1 cellular context compared by ENCODE assay signal in the genomic region with DNA sequence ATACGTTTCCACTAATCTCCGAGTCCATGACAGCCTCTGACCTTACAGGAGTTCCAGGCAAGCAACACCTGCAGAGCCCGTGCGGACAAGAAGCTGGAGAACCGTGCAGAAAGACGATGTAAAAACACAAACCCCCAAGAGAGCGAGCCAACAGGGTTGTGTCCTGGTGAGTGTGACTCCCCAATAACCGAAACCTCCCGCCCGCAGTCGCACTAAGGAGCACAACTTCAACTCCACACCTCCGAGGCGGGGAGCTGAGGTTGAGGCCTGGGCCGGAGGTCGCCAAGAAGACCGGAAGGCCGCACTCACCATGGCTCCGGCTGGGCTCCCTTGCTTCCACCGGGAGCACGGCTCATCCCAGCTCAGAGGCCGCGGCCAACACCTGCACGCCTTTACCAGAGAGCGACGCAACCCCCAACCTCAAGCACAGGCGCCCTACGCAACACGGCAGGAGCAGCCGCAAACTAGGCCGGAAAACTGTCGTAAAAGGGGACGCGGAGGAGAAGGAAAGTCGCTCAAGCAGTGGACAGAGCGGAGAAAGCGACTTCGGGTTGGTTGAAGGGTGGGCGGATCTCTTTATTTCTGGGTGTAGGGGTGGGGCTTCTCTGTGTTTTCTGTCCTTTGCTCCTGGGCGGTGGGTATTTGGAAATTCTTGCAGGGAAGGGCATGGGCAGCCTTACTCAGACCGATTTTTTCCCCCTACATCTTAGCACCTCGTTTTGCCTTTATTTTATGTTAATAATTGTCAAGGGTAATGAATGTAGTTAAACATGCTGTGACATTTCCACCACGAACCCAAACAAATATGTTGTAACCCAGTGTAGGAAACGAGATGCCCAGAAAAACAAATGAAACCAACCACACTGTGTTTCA.
A peak's percentile ranks its signal among the peaks of the same experiment; 100 is the strongest.
TF ChIP-seq lines count a peak whose summit lies in the region.

A gene (minus strand): TSS at position 446 of the 873 bp plus-strand sequence. CDS start 134 bp downstream, at position 312.

TF ChIP-seq in HepG2, 621 proteins besides CTCF, POLR2A, EP300 and RAD21 (continued from another document and continues in another):
- TF ChIP-seq, protein P1, sequence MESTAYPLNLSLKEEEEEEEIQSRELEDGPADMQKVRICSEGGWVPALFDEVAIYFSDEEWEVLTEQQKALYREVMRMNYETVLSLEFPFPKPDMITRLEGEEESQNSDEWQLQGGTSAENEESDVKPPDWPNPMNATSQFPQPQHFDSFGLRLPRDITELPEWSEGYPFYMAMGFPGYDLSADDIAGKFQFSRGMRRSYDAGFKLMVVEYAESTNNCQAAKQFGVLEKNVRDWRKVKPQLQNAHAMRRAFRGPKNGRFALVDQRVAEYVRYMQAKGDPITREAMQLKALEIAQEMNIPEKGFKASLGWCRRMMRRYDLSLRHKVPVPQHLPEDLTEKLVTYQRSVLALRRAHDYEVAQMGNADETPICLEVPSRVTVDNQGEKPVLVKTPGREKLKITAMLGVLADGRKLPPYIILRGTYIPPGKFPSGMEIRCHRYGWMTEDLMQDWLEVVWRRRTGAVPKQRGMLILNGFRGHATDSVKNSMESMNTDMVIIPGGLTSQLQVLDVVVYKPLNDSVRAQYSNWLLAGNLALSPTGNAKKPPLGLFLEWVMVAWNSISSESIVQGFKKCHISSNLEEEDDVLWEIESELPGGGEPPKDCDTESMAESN (CRISPR knock-in tag; conservative IDR thresholded peaks at IDR 0.05), result peak; percentile 97
- TF ChIP-seq HDAC1 (CRISPR knock-in tag; IDR thresholded peaks at IDR 0.05), result peak; percentile 90
- TF ChIP-seq, protein P2, sequence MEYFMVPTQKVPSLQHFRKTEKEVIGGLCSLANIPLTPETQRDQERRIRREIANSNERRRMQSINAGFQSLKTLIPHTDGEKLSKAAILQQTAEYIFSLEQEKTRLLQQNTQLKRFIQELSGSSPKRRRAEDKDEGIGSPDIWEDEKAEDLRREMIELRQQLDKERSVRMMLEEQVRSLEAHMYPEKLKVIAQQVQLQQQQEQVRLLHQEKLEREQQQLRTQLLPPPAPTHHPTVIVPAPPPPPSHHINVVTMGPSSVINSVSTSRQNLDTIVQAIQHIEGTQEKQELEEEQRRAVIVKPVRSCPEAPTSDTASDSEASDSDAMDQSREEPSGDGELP (IDR thresholded peaks at IDR 0.05; ENCODE audit: borderline replicate concordance, low read depth), result peak; percentile 55
- 0 out of 2 replicates have a peak, but pooled peaks have one; percentile 55 for TF ChIP-seq HOXD1 (CRISPR knock-in tag; IDR thresholded peaks at IDR 0.05)
- TF ChIP-seq, protein P3, sequence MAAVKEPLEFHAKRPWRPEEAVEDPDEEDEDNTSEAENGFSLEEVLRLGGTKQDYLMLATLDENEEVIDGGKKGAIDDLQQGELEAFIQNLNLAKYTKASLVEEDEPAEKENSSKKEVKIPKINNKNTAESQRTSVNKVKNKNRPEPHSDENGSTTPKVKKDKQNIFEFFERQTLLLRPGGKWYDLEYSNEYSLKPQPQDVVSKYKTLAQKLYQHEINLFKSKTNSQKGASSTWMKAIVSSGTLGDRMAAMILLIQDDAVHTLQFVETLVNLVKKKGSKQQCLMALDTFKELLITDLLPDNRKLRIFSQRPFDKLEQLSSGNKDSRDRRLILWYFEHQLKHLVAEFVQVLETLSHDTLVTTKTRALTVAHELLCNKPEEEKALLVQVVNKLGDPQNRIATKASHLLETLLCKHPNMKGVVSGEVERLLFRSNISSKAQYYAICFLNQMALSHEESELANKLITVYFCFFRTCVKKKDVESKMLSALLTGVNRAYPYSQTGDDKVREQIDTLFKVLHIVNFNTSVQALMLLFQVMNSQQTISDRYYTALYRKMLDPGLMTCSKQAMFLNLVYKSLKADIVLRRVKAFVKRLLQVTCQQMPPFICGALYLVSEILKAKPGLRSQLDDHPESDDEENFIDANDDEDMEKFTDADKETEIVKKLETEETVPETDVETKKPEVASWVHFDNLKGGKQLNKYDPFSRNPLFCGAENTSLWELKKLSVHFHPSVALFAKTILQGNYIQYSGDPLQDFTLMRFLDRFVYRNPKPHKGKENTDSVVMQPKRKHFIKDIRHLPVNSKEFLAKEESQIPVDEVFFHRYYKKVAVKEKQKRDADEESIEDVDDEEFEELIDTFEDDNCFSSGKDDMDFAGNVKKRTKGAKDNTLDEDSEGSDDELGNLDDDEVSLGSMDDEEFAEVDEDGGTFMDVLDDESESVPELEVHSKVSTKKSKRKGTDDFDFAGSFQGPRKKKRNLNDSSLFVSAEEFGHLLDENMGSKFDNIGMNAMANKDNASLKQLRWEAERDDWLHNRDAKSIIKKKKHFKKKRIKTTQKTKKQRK (IDR thresholded peaks at IDR 0.05; ENCODE audit: low read length), result no peak
- TF ChIP-seq, protein P4, sequence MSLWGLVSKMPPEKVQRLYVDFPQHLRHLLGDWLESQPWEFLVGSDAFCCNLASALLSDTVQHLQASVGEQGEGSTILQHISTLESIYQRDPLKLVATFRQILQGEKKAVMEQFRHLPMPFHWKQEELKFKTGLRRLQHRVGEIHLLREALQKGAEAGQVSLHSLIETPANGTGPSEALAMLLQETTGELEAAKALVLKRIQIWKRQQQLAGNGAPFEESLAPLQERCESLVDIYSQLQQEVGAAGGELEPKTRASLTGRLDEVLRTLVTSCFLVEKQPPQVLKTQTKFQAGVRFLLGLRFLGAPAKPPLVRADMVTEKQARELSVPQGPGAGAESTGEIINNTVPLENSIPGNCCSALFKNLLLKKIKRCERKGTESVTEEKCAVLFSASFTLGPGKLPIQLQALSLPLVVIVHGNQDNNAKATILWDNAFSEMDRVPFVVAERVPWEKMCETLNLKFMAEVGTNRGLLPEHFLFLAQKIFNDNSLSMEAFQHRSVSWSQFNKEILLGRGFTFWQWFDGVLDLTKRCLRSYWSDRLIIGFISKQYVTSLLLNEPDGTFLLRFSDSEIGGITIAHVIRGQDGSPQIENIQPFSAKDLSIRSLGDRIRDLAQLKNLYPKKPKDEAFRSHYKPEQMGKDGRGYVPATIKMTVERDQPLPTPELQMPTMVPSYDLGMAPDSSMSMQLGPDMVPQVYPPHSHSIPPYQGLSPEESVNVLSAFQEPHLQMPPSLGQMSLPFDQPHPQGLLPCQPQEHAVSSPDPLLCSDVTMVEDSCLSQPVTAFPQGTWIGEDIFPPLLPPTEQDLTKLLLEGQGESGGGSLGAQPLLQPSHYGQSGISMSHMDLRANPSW (CRISPR knock-in tag; IDR thresholded peaks at IDR 0.05; ENCODE audit: borderline replicate concordance), result peak; percentile 64; the same call in 1 of the 2 replicates
- no peak for TF ChIP-seq ONECUT2 (CRISPR knock-in tag; IDR thresholded peaks at IDR 0.05)
- peak; percentile 73; the same call in 1 of the 2 replicates for TF ChIP-seq MAF1 (CRISPR knock-in tag; IDR thresholded peaks at IDR 0.05; ENCODE audit: borderline replicate concordance)
- 0 out of 2 replicates have a peak, but pooled peaks have one; percentile 59 for TF ChIP-seq ZFAT (CRISPR knock-in tag; conservative IDR thresholded peaks at IDR 0.05)
- TF ChIP-seq, protein P5, sequence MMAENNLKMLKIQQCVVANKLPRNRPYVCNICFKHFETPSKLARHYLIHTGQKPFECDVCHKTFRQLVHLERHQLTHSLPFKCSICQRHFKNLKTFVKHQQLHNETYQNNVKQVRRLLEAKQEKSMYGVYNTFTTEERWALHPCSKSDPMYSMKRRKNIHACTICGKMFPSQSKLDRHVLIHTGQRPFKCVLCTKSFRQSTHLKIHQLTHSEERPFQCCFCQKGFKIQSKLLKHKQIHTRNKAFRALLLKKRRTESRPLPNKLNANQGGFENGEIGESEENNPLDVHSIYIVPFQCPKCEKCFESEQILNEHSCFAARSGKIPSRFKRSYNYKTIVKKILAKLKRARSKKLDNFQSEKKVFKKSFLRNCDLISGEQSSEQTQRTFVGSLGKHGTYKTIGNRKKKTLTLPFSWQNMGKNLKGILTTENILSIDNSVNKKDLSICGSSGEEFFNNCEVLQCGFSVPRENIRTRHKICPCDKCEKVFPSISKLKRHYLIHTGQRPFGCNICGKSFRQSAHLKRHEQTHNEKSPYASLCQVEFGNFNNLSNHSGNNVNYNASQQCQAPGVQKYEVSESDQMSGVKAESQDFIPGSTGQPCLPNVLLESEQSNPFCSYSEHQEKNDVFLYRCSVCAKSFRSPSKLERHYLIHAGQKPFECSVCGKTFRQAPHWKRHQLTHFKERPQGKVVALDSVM (CRISPR knock-in tag; IDR thresholded peaks at IDR 0.05), result peak; percentile 85
- TF ChIP-seq TBL1XR1 (IDR thresholded peaks at IDR 0.05; ENCODE audit: borderline replicate concordance, low read length, partially characterized antibody), result peak; percentile 25
- peak; percentile 91 for TF ChIP-seq ZNF724P (CRISPR knock-in tag; IDR thresholded peaks at IDR 0.05; ENCODE audit: borderline replicate concordance)
- no peak for TF ChIP-seq SOX13 (IDR thresholded peaks at IDR 0.05)
- peak in 1 of 2 experiments; percentile 67; a peak in 1 of 4 replicates for TF ChIP-seq SOX13 (CRISPR knock-in tag; conservative IDR thresholded peaks at IDR 0.05 in 1 of 2, IDR thresholded peaks at IDR 0.05 in 1 of 2)
- TF ChIP-seq ZNF781 (CRISPR knock-in tag; IDR thresholded peaks at IDR 0.05; ENCODE audit: borderline replicate concordance, not compliant biosample characterization), result peak; percentile 58
- no peak for TF ChIP-seq CENPT (CRISPR knock-in tag; IDR thresholded peaks at IDR 0.05; ENCODE audit: low read depth)
- no peak for TF ChIP-seq ZFP1 (CRISPR knock-in tag; IDR thresholded peaks at IDR 0.05)
- no peak for TF ChIP-seq ZFP36L2 (CRISPR knock-in tag; IDR thresholded peaks at IDR 0.05)
- TF ChIP-seq ZNF883 (CRISPR knock-in tag; IDR thresholded peaks at IDR 0.05; ENCODE audit: not compliant biosample characterization), result peak; percentile 53
- peak; percentile 91 for TF ChIP-seq DR1 (CRISPR knock-in tag; IDR thresholded peaks at IDR 0.05)
- peak; percentile 54; the same call in 1 of the 2 replicates for TF ChIP-seq SP5 (CRISPR knock-in tag; IDR thresholded peaks at IDR 0.05; ENCODE audit: borderline replicate concordance, low read depth)
- TF ChIP-seq JUND (CRISPR knock-in tag; IDR thresholded peaks at IDR 0.05), result peak; percentile 45; the same call in 1 of the 2 replicates
- 0 out of 2 replicates have a peak, but pooled peaks have one; percentile 49 for TF ChIP-seq RFX5 (IDR thresholded peaks at IDR 0.05; ENCODE audit: low read depth, low read length)
- TF ChIP-seq, protein P6, sequence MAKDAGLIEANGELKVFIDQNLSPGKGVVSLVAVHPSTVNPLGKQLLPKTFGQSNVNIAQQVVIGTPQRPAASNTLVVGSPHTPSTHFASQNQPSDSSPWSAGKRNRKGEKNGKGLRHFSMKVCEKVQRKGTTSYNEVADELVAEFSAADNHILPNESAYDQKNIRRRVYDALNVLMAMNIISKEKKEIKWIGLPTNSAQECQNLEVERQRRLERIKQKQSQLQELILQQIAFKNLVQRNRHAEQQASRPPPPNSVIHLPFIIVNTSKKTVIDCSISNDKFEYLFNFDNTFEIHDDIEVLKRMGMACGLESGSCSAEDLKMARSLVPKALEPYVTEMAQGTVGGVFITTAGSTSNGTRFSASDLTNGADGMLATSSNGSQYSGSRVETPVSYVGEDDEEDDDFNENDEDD (CRISPR knock-in tag; IDR thresholded peaks at IDR 0.05; ENCODE audit: borderline replicate concordance), result peak; percentile 79
- no peak for TF ChIP-seq ZNF496 (CRISPR knock-in tag; IDR thresholded peaks at IDR 0.05; ENCODE audit: insufficient replicate concordance)
- TF ChIP-seq GATA4 (IDR thresholded peaks at IDR 0.05; ENCODE audit: borderline replicate concordance, low read depth), result no peak; the same call in 1 of the 2 replicates
- TF ChIP-seq, protein P7, sequence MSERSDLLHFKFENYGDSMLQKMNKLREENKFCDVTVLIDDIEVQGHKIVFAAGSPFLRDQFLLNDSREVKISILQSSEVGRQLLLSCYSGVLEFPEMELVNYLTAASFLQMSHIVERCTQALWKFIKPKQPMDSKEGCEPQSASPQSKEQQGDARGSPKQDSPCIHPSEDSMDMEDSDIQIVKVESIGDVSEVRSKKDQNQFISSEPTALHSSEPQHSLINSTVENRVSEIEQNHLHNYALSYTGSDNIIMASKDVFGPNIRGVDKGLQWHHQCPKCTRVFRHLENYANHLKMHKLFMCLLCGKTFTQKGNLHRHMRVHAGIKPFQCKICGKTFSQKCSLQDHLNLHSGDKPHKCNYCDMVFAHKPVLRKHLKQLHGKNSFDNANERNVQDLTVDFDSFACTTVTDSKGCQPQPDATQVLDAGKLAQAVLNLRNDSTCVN (CRISPR knock-in tag; IDR thresholded peaks at IDR 0.05; ENCODE audit: borderline replicate concordance), result peak; percentile 82
- TF ChIP-seq FOXA1 (IDR thresholded peaks at IDR 0.05), result no peak
- TF ChIP-seq FOXA1 (CRISPR knock-in tag; IDR thresholded peaks at IDR 0.05), result no peak
- TF ChIP-seq GLI4 (CRISPR knock-in tag; IDR thresholded peaks at IDR 0.05; ENCODE audit: borderline replicate concordance), result no peak
- TF ChIP-seq, protein P8, sequence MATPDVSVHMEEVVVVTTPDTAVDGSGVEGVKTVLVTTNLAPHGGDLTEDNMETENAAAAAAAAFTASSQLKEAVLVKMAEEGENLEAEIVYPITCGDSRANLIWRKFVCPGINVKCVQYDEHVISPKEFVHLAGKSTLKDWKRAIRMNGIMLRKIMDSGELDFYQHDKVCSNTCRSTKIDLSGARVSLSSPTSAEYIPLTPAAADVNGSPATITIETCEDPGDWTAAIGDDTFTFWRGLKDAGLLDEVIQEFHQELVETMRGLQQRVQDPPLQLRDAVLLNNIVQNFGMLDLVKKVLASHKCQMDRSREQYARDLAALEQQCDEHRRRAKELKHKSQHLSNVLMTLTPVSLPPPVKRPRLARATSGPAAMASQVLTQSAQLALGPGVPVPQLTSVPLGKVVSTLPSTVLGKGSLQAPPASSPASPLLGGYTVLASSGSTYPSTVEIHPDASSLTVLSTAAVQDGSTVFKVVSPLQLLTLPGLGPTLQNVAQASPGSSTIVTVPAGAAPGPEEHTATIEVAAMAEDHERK (CRISPR knock-in tag; IDR thresholded peaks at IDR 0.05; ENCODE audit: low read depth), result peak; percentile 50; the same call in 1 of the 2 replicates
- TF ChIP-seq, protein P9, sequence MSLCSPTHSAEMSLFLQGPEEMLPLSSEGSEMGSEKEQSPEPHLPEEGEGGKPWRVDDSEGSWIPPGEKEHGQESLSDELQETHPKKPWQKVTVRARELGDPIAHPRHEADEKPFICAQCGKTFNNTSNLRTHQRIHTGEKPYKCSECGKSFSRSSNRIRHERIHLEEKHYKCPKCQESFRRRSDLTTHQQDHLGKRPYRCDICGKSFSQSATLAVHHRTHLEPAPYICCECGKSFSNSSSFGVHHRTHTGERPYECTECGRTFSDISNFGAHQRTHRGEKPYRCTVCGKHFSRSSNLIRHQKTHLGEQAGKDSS (CRISPR knock-in tag; IDR thresholded peaks at IDR 0.05; ENCODE audit: borderline replicate concordance, low read depth), result peak; percentile 77; the same call in 1 of the 2 replicates
- TF ChIP-seq ZFY (CRISPR knock-in tag; IDR thresholded peaks at IDR 0.05), result peak; percentile 98
